ENCODE assay signal across 9 cellular contexts in the genomic region with DNA sequence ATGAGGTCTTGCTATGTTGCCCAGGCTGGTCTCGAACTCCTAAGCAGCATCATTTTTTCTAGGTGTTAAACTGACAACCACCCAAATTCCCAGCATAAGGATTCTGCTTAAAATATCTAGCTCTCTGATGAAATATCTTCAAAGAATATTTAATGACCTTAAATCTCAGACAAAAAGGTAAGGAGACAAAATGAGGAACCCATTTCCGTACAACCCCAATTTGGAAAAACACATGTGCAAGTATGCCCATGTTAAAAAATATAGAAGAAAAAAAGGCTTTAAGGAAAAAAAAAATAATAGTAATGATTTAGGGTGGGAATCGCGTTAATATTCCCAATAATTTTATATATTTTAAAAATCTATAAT. TPM values are rescaled to one million over a fixed set of nuclear protein-coding genes. Genes with fewer than 3 reads are reported as not detected.
DNase-seq lines count a peak whose midpoint lies in the region; ATAC-seq and TF ChIP-seq lines count a peak whose summit lies in the region.
"Had no signal": no experiment of that assay in that cellular context is flagged by ENCODE, and none has a peak within 500 bp of the region (broad histone marks: within the 10 kb centered on the region; RNA-seq: fewer than 3 reads in every experiment).

No MANE protein-coding gene starts in this region.

- H3K36me3 ChIP-seq in CD4-positive, CD25-positive, alpha-beta regulatory T cell (ENCODE audit: control insufficient read depth, insufficient read depth, low read length), result peaks cover 8% of the 10 kb centered on the region
- H3K36me3 ChIP-seq in KMS-11 (ENCODE audit: insufficient read depth) (no peaks in the 10 kb centered on the region), brain microvascular endothelial cell (replicated peaks) (peaks cover 7% of the 10 kb centered on the region)
- H3K36me3 ChIP-seq in naive thymus-derived CD4-positive, alpha-beta T cell (ENCODE audit: control insufficient read depth in 2 of 3, insufficient read depth in 3 of 3, low read length in 3 of 3), result peaks cover 0 to 8% (median 5%) of the 10 kb centered on the region in 3 experiments

- H3K4me1 ChIP-seq in CD4-positive, CD25-positive, alpha-beta regulatory T cell (ENCODE audit: control insufficient read depth, insufficient read depth, low read length, poor library complexity, severe bottlenecking), result peaks cover 46% of the 10 kb centered on the region
- peaks cover 24% of the 10 kb centered on the region for H3K4me1 ChIP-seq in KMS-11 (ENCODE audit: low read depth, poor library complexity, severe bottlenecking)
- H3K4me1 ChIP-seq in naive thymus-derived CD4-positive, alpha-beta T cell (ENCODE audit: control insufficient read depth in 2 of 2, insufficient read depth in 2 of 2, low read length in 2 of 2), result peaks cover 26 to 28% of the 10 kb centered on the region in 2 donors

- no peak overlapping the region for H3K9ac ChIP-seq in KMS-11

- H3K4me3 ChIP-seq in CD4-positive, CD25-positive, alpha-beta regulatory T cell (ENCODE audit: low read depth, low read length), result peak overlapping the region; percentile 96
- H3K4me3 ChIP-seq in KMS-11 (IDR thresholded peaks at IDR 0.05; ENCODE audit: insufficient read depth, low read depth, low read length) (no peak overlapping the region), brain microvascular endothelial cell (ENCODE audit: low read depth, low read length) (peak overlapping the region; percentile 84)
- H3K4me3 ChIP-seq in naive thymus-derived CD4-positive, alpha-beta T cell (ENCODE audit: low read length), result peak overlapping the region; percentile 80

- CTCF ChIA-PET in naive thymus-derived CD4-positive, alpha-beta T cell (lab: Charles Lee), result interaction anchor here (4.3 kb wide), 1 partner anchor 27 kb away, joined by 22 read pairs; no protein-coding TSS in a partner anchor

- H2AFZ ChIP-seq in KMS-11 (ENCODE audit: low read depth), result no peak overlapping the region

- no peak for DNase-seq in CD4-positive, CD25-positive, alpha-beta regulatory T cell
- DNase-seq in brain microvascular endothelial cell, result no peak
- no peak for DNase-seq in naive thymus-derived CD4-positive, alpha-beta T cell
- DNase-seq in head of caudate nucleus, result no peak
- DNase-seq in NCI-H82 treated with DMSO at 0.1 percent for 48 hours (lab: John Stamatoyannopoulos, UW; ENCODE audit: unreplicated experiment), result no peak
- DNase-seq in stimulated activated CD4-positive, alpha-beta T cell treated with anti-CD3 and anti-CD28 coated beads, Interleukin-2, amount 100 ng/mL, for 48 hours, result no peak
- DNase-seq: stimulated activated CD4-positive, alpha-beta T cell treated with anti-CD3 and anti-CD28 coated beads, Interleukin-1b, Interleukin-23, amount 100 ng/mL, for 48 hours had no signal

- no peak for ATAC-seq in CD4-positive, CD25-positive, alpha-beta regulatory T cell (ENCODE audit: low read depth in 2 of 2)
- ATAC-seq in naive thymus-derived CD4-positive, alpha-beta T cell, result no peak
- no peak for ATAC-seq in GM18907 (IDR thresholded peaks at IDR 0.05; ENCODE audit: unreplicated experiment)

- POLR2A ChIA-PET in naive thymus-derived CD4-positive, alpha-beta T cell (lab: Charles Lee), result interaction anchor here (0.6 to 3.8 kb wide), 4 partner anchors 10 to 293 kb away, joined by 3 to 31 read pairs (median 13); no protein-coding TSS in a partner anchor

- peaks cover 9% of the 10 kb centered on the region for H3K27me3 Mint-ChIP-seq in CD4-positive, CD25-positive, alpha-beta regulatory T cell
- H3K27me3 Mint-ChIP-seq in naive thymus-derived CD4-positive, alpha-beta T cell, result peaks cover 0 to 5% (median 0%) of the 10 kb centered on the region in 5 donors

- no peak for TF ChIP-seq CTCF in KMS-11 (conservative IDR thresholded peaks at IDR 0.05; ENCODE audit: low read depth, low read length)
- no peak for TF ChIP-seq CTCF in brain microvascular endothelial cell (IDR thresholded peaks at IDR 0.05; ENCODE audit: low read depth, low read length, missing control alignments)

- H4K20me1 ChIP-seq in KMS-11 (ENCODE audit: insufficient read depth), result no peaks in the 10 kb centered on the region

- intact Hi-C loops in naive thymus-derived CD4-positive, alpha-beta T cell (cut with micrococcal nuclease), result loop anchor here (1.0 to 10.0 kb wide), 9 partner anchors 11 to 1349 kb away; a partner anchor contains a TSS
- intact Hi-C loops in head of caudate nucleus (cut with DNase I), result no loop called here

- no peaks in the 10 kb centered on the region for H3K27me3 ChIP-seq in CD4-positive, CD25-positive, alpha-beta regulatory T cell (ENCODE audit: control insufficient read depth, insufficient read depth, low read length)
- no peaks in the 10 kb centered on the region for H3K27me3 ChIP-seq in KMS-11 (ENCODE audit: insufficient read depth, low read depth)
- no peaks in the 10 kb centered on the region for H3K27me3 ChIP-seq in brain microvascular endothelial cell (replicated peaks)
- H3K27me3 ChIP-seq in naive thymus-derived CD4-positive, alpha-beta T cell (ENCODE audit: control insufficient read depth in 2 of 2, insufficient read depth in 2 of 2, low read length in 2 of 2), result no peaks in the 10 kb centered on the region

- peaks cover 29 to 58% (median 36%) of the 10 kb centered on the region in 4 donors for H3K4me1 Mint-ChIP-seq in CD4-positive, CD25-positive, alpha-beta regulatory T cell
- peaks cover 31 to 63% (median 56%) of the 10 kb centered on the region in 7 donors for H3K4me1 Mint-ChIP-seq in naive thymus-derived CD4-positive, alpha-beta T cell

- H3K9me3 ChIP-seq in CD4-positive, CD25-positive, alpha-beta regulatory T cell (ENCODE audit: control insufficient read depth in 2 of 2, low read length in 2 of 2), result no peaks in the 10 kb centered on the region
- H3K9me3 ChIP-seq in naive thymus-derived CD4-positive, alpha-beta T cell (ENCODE audit: control insufficient read depth in 2 of 3, low read length in 3 of 3), result no peaks in the 10 kb centered on the region

- peak overlapping the region; percentile 94 for H3K27ac ChIP-seq in CD4-positive, CD25-positive, alpha-beta regulatory T cell (ENCODE audit: insufficient read depth, low read length, poor library complexity, severe bottlenecking)
- no peak overlapping the region for H3K27ac ChIP-seq in KMS-11
- no peak overlapping the region for H3K27ac ChIP-seq in brain microvascular endothelial cell
- no peak overlapping the region for H3K27ac ChIP-seq in naive thymus-derived CD4-positive, alpha-beta T cell (ENCODE audit: low read depth, low read length)

- peaks cover 0 to 3% (median 0%) of the 10 kb centered on the region in 7 donors for H3K9me3 Mint-ChIP-seq in CD4-positive, CD25-positive, alpha-beta regulatory T cell
- peaks cover 0 to 9% (median 3%) of the 10 kb centered on the region in 11 donors for H3K9me3 Mint-ChIP-seq in naive thymus-derived CD4-positive, alpha-beta T cell

- peak overlapping the region; percentile 60 to 98 (median 87) for H3K4me3 Mint-ChIP-seq in CD4-positive, CD25-positive, alpha-beta regulatory T cell
- peak overlapping the region; percentile 87 to 98 (median 95) for H3K4me3 Mint-ChIP-seq in naive thymus-derived CD4-positive, alpha-beta T cell

- in situ Hi-C loops in brain microvascular endothelial cell (cut with HindIII; ENCODE audit: low pct_ligation_motif_present, low sequenced_read_pairs), result no loop called here

- peaks cover 33% of the 10 kb centered on the region; the same call in 1 of the 2 replicates for H3K79me2 ChIP-seq in KMS-11 (ENCODE audit: insufficient read depth, low read depth)

- H3K27ac Mint-ChIP-seq in CD4-positive, CD25-positive, alpha-beta regulatory T cell, result peak overlapping the region in 2 of 3 donors; percentile 34 to 97
- peak overlapping the region in 7 of 9 donors; percentile 9 to 100 (median 96) for H3K27ac Mint-ChIP-seq in naive thymus-derived CD4-positive, alpha-beta T cell

- peaks cover 20% of the 10 kb centered on the region for H3K36me3 Mint-ChIP-seq in CD4-positive, CD25-positive, alpha-beta regulatory T cell
- H3K36me3 Mint-ChIP-seq in naive thymus-derived CD4-positive, alpha-beta T cell, result peaks cover 8 to 25% (median 22%) of the 10 kb centered on the region in 5 donors

- peak overlapping the region; percentile 76 for H3K4me2 ChIP-seq in KMS-11

RNA-seq across cellular contexts. Expression of a gene that starts 1.4 kb away (rescaled TPM):
- 70.0 TPM for total RNA-seq in CD4-positive, CD25-positive, alpha-beta regulatory T cell
- polyA plus RNA-seq in CD4-positive, CD25-positive, alpha-beta regulatory T cell, result 10 to 100 TPM; 13.4 to 23.3 (median 18.4) TPM
- 10 to 100 TPM; 60.8 to 93.8 (median 70.5) TPM for total RNA-seq in naive thymus-derived CD4-positive, alpha-beta T cell
- polyA plus RNA-seq in naive thymus-derived CD4-positive, alpha-beta T cell, result 10 to 100 TPM; 21.1 to 38.0 TPM
